Comparison of ENCODE assay signal across 19 cellular contexts in the genomic region with DNA sequence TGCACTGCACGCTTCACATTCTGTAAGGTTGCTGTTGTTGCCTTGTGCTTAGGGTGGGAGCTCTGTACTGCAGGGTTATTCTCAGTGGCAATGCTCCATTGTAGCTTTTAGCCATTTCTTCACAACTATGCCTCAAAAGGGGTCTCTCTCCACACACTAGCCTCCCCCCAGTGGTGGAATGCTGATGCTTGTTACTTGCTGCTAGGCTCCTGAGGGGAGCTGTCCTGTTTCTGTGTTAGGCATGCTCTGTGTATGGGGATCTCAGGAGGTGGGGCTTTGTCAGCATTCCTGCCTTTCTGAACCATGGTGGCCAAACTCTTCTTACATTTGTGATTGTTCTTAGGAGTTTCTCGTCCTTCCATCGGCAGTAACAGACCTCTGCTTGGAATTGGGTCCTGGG.
"Had no signal": no experiment of that assay in that cellular context is flagged by ENCODE, and none has a peak within 500 bp of the region (broad histone marks: within the 10 kb centered on the region; RNA-seq: fewer than 3 reads in every experiment).

No MANE protein-coding gene starts in this region.

- H3K27me3 ChIP-seq: upper lobe of right lung had no signal

- H3K4me3 ChIP-seq: lower lobe of right lung, upper lobe of right lung had no signal

- H3K27ac Mint-ChIP-seq: activated B cell treated with CpG ODN at 0.5 μM for 24 hours; activated CD4-positive, alpha-beta memory T cell treated with anti-CD3 and anti-CD28 coated beads, Interleukin-2, amount 10 ng/mL, durations not matched to agents 7 days and 5 days; activated naive CD4-positive, alpha-beta T cell treated with anti-CD3 and anti-CD28 coated beads for 36 hours; activated T-helper 2 cell treated with anti-CD3 and anti-CD28 coated beads, Interferon-gamma antibody, Interleukin-2, Interleukin-4, amounts not matched to agents 10 μg/mL and 5 μg/mL and 100 μg/mL, durations not matched to agents 14 hours and 24 hours and 36 hours; natural killer cell; T-helper 2 cell treated with Interferon-gamma antibody and Interleukin-4, amounts not matched to agents 5 μg/mL and 100 μg/mL, for 36 hours had no signal

- H3K36me3 ChIP-seq: lower lobe of right lung, upper lobe of right lung had no signal

- H3K9me3 ChIP-seq: lower lobe of right lung, upper lobe of right lung had no signal

- H3K9me3 Mint-ChIP-seq: activated B cell treated with CpG ODN at 0.5 μM for 24 hours; activated CD4-positive, alpha-beta memory T cell treated with anti-CD3 and anti-CD28 coated beads, Interleukin-2, amount 10 ng/mL, durations not matched to agents 7 days and 5 days; activated naive CD4-positive, alpha-beta T cell treated with anti-CD3 and anti-CD28 coated beads for 36 hours; activated T-helper 2 cell treated with anti-CD3 and anti-CD28 coated beads, Interferon-gamma antibody, Interleukin-2, Interleukin-4, amounts not matched to agents 10 μg/mL and 5 μg/mL and 100 μg/mL, durations not matched to agents 14 hours and 24 hours and 36 hours; natural killer cell; T-helper 2 cell treated with Interferon-gamma antibody and Interleukin-4, amounts not matched to agents 5 μg/mL and 100 μg/mL, for 36 hours had no signal

- H3K4me1 ChIP-seq: lower lobe of right lung had no signal

- H3K27ac ChIP-seq: lower lobe of right lung, upper lobe of right lung had no signal

- H3K36me3 Mint-ChIP-seq: natural killer cell had no signal

- H3K27me3 Mint-ChIP-seq: activated B cell treated with CpG ODN at 0.5 μM for 24 hours, brain had no signal

- ATAC-seq: left colon, lower lobe of right lung, natural killer cell, upper lobe of right lung had no signal

- DNase-seq: activated B cell treated with CpG ODN at 0.5 μM for 24 hours; activated CD4-positive, alpha-beta memory T cell treated with anti-CD3 and anti-CD28 coated beads, Interleukin-2, amount 10 ng/mL, durations not matched to agents 7 days and 5 days; activated CD4-positive, alpha-beta T cell treated with anti-CD3 and anti-CD28 coated beads for 48 hours; activated naive CD4-positive, alpha-beta T cell treated with anti-CD3 and anti-CD28 coated beads for 36 hours; activated T-cell treated with anti-CD3 and anti-CD28 coated beads, Interleukin-2, amount 50 U/mL, for 1 hour; anterior cingulate cortex; central memory CD4-positive, alpha-beta T cell; erythroblast; left colon; lower lobe of right lung; natural killer cell; occipital lobe; posterior cingulate gyrus; retina; stimulated activated naive CD4-positive, alpha-beta T cell; upper lobe of right lung had no signal

- H3K4me3 Mint-ChIP-seq: activated B cell treated with CpG ODN at 0.5 μM for 24 hours; activated CD4-positive, alpha-beta memory T cell treated with anti-CD3 and anti-CD28 coated beads, Interleukin-2, amount 10 ng/mL, durations not matched to agents 7 days and 5 days; activated naive CD4-positive, alpha-beta T cell treated with anti-CD3 and anti-CD28 coated beads for 36 hours; brain; natural killer cell; T-helper 2 cell treated with Interferon-gamma antibody and Interleukin-4, amounts not matched to agents 5 μg/mL and 100 μg/mL, for 36 hours had no signal

- H3K4me1 Mint-ChIP-seq: activated CD4-positive, alpha-beta memory T cell treated with anti-CD3 and anti-CD28 coated beads, Interleukin-2, amount 10 ng/mL, durations not matched to agents 7 days and 5 days had no signal
